In genomic region chr12:121652767-121653497, GRCh38 we compare ENCODE assay signal across 1 cellular context.
TF ChIP-seq lines count a peak whose summit lies in the region.

No MANE protein-coding gene starts in this region.

TF ChIP-seq in IMR-90, 13 proteins besides CTCF, POLR2A, EP300 and RAD21:
- TF ChIP-seq MXI1 (IDR thresholded peaks at IDR 0.05; ENCODE audit: borderline replicate concordance, low read depth, low read length) (no peak), NFE2L2 (IDR thresholded peaks at IDR 0.05; ENCODE audit: low read depth, low read length) (no peak), BHLHE40 (IDR thresholded peaks at IDR 0.05; ENCODE audit: low read depth, low read length) (no peak), FOS (IDR thresholded peaks at IDR 0.05; ENCODE audit: low read depth, low read length) (no peak), SMC3 (IDR thresholded peaks at IDR 0.05; ENCODE audit: low read depth, low read length) (no peak), MAZ (IDR thresholded peaks at IDR 0.05; ENCODE audit: borderline replicate concordance, low read depth, low read length) (no peak), MAFK (IDR thresholded peaks at IDR 0.05; ENCODE audit: low read depth, low read length) (no peak), CEBPB (IDR thresholded peaks at IDR 0.05; ENCODE audit: low read depth, low read length) (no peak), RCOR1 (IDR thresholded peaks at IDR 0.05; ENCODE audit: insufficient replicate concordance, low read length) (no peak), RFX5 (IDR thresholded peaks at IDR 0.05; ENCODE audit: low read depth, low read length) (no peak), CHD1 (IDR thresholded peaks at IDR 0.05; ENCODE audit: low read depth, low read length) (no peak)
- TF ChIP-seq, protein P1, sequence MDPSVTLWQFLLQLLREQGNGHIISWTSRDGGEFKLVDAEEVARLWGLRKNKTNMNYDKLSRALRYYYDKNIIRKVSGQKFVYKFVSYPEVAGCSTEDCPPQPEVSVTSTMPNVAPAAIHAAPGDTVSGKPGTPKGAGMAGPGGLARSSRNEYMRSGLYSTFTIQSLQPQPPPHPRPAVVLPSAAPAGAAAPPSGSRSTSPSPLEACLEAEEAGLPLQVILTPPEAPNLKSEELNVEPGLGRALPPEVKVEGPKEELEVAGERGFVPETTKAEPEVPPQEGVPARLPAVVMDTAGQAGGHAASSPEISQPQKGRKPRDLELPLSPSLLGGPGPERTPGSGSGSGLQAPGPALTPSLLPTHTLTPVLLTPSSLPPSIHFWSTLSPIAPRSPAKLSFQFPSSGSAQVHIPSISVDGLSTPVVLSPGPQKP (IDR thresholded peaks at IDR 0.05; ENCODE audit: borderline replicate concordance, low read depth, low read length): no peak
- TF ChIP-seq, protein P2, sequence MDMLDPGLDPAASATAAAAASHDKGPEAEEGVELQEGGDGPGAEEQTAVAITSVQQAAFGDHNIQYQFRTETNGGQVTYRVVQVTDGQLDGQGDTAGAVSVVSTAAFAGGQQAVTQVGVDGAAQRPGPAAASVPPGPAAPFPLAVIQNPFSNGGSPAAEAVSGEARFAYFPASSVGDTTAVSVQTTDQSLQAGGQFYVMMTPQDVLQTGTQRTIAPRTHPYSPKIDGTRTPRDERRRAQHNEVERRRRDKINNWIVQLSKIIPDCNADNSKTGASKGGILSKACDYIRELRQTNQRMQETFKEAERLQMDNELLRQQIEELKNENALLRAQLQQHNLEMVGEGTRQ (IDR thresholded peaks at IDR 0.05; ENCODE audit: low read depth, low read length): no peak
